In genomic region chr2:173547493-173547892, GRCh38 we compare ENCODE assay signal across 28 cellular contexts.
"Had no signal": no experiment of that assay in that cellular context is flagged by ENCODE, and none has a peak within 500 bp of the region (broad histone marks: within the 10 kb centered on the region; RNA-seq: fewer than 3 reads in every experiment).

No MANE protein-coding gene starts in this region.

- H3K4me3 ChIP-seq: PC-9 had no signal

- ATAC-seq: activated CD4-positive, alpha-beta T cell treated with anti-CD3 and anti-CD28 coated beads for 36 hours; activated CD4-positive, CD25-positive, alpha-beta regulatory T cell treated with anti-CD3 and anti-CD28 coated beads, Interleukin-2, amount 50 U/mL, for 24 hours; activated naive CD8-positive, alpha-beta T cell treated with anti-CD3 and anti-CD28 coated beads, Interleukin-2, amount 50 U/mL, for 24 hours; activated T-cell treated with anti-CD3 and anti-CD28 coated beads, Interleukin-2, amount 50 U/mL, for 4 hours had no signal

- H3K27ac ChIP-seq: PC-9 had no signal

- DNase-seq: activated CD4-positive, alpha-beta memory T cell treated with anti-CD3 and anti-CD28 coated beads for 36 hours; activated CD4-positive, alpha-beta T cell treated with anti-CD3 and anti-CD28 coated beads for 36 hours; activated CD4-positive, alpha-beta T cell treated with anti-CD3 and anti-CD28 coated beads, Interleukin-2, amount 10 ng/mL, durations not matched to agents 7 days and 5 days; activated CD8-positive, alpha-beta memory T cell treated with anti-CD3 and anti-CD28 coated beads, Interleukin-2, amount 50 U/mL, for 4 hours; activated effector memory CD4-positive, alpha-beta T cell treated with Interleukin-2 at 50 U/mL for 16 hours; activated naive CD4-positive, alpha-beta T cell treated with anti-CD3 and anti-CD28 coated beads, Interleukin-2, amount 10 ng/mL, durations not matched to agents 7 days and 5 days; activated naive CD8-positive, alpha-beta T cell treated with anti-CD3 and anti-CD28 coated beads, Interleukin-2, amount 50 U/mL, for 24 hours; activated T-cell treated with anti-CD3 and anti-CD28 coated beads for 4 hours; activated T-cell treated with anti-CD3 and anti-CD28 coated beads, Interleukin-2, amount 50 U/mL, for 4 hours; anterior cingulate cortex; caudate nucleus; cerebellar nuclear complex; Kasumi-1; KG1; NCI-H1105 treated with DMSO at 0.1 percent for 48 hours; NCI-H1436; NCI-H187; NCI-H2029 treated with DMSO at 0.1 percent for 48 hours; NCI-H2107; NCI-H226; NCI-H446 treated with DMSO at 0.1 percent for 48 hours; NCI-H524; NCI-H69; NCI-H82; PC-9; Right ventricle myocardium superior; T1000 had no signal

- H3K4me2 ChIP-seq: PC-9 had no signal

- H2AFZ ChIP-seq: PC-9 had no signal
